Comparison of ENCODE assay signal across 15 cellular contexts in the genomic region with DNA sequence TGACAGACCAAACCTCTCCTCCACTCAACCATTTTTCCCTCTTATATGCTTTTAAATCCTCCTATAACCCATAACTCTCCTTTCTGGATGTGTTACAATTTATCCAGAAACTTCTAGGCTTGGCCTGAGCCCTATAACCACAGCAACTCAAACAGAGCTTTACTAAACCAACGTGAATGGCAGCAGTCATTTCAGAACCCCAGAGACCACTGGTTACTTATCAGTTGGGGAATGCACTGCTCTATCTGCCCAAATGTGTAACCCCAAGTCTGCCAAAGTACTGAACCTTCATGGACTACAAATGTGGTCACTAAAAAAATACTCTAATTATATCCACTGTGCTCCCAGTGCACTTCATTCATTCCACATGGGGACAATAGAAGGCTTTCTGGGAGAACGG. TPM values are rescaled to one million over a fixed set of nuclear protein-coding genes. Genes with fewer than 3 reads are reported as not detected.
A peak's percentile ranks its signal among the peaks of the same experiment; 100 is the strongest.
DNase-seq lines count a peak whose midpoint lies in the region; ATAC-seq and TF ChIP-seq lines count a peak whose summit lies in the region.
"Had no signal": no experiment of that assay in that cellular context is flagged by ENCODE, and none has a peak within 500 bp of the region (broad histone marks: within the 10 kb centered on the region; RNA-seq: fewer than 3 reads in every experiment).

No MANE protein-coding gene starts in this region.

- TF ChIP-seq CTCF in cardiac muscle cell (IDR thresholded peaks at IDR 0.05; ENCODE audit: low read depth, low read length) (no peak), left ventricle myocardium inferior (IDR thresholded peaks at IDR 0.05; ENCODE audit: borderline replicate concordance) (no peak), OCI-LY3 (IDR thresholded peaks at IDR 0.05; ENCODE audit: low read depth, low read length) (no peak)

- H3K27ac ChIP-seq in cardiac muscle cell (peak overlapping the region; percentile 60), left ventricle myocardium inferior (replicated peaks) (no peak overlapping the region), OCI-LY3 (ENCODE audit: low read length) (peak overlapping the region; percentile 7; the same call in 1 of the 2 replicates)

- H2AFZ ChIP-seq in OCI-LY3 (ENCODE audit: low read depth, low read length) = no peak overlapping the region

- H4K20me1 ChIP-seq in OCI-LY3 (ENCODE audit: insufficient read depth, low read length) = no peaks in the 10 kb centered on the region

- no peaks in the 10 kb centered on the region for H3K4me1 Mint-ChIP-seq in activated naive CD8-positive, alpha-beta T cell treated with anti-CD3 and anti-CD28 coated beads for 36 hours
- H3K4me1 Mint-ChIP-seq in stimulated activated memory B cell treated with anti-CD40 and anti-IgM and Interleukin-4, amounts not matched to agents 10 μg/mL and 1 μg/mL and 100 μg/mL, for 72 hours = no peaks in the 10 kb centered on the region

- intact Hi-C loops in left ventricle myocardium inferior (cut with micrococcal nuclease) = no loop called here

- no peaks in the 10 kb centered on the region for H3K27me3 ChIP-seq in cardiac muscle cell
- no peaks in the 10 kb centered on the region for H3K27me3 ChIP-seq in left ventricle myocardium inferior (ENCODE audit: low read depth)
- no peaks in the 10 kb centered on the region for H3K27me3 ChIP-seq in OCI-LY3 (ENCODE audit: low read depth, low read length)

- no peak for ATAC-seq in stimulated activated memory B cell treated with anti-CD40 and anti-IgM and Interleukin-4, amounts not matched to agents 10 μg/mL and 1 μg/mL and 100 μg/mL, for 72 hours
- no peak for ATAC-seq in HG02981 (IDR thresholded peaks at IDR 0.05; ENCODE audit: unreplicated experiment)
- ATAC-seq: Panc1, Right ventricle myocardium inferior had no signal

- H3K27me3 Mint-ChIP-seq in activated naive CD8-positive, alpha-beta T cell treated with anti-CD3 and anti-CD28 coated beads for 36 hours = no peaks in the 10 kb centered on the region
- H3K27me3 Mint-ChIP-seq in stimulated activated memory B cell treated with anti-CD40 and anti-IgM and Interleukin-4, amounts not matched to agents 10 μg/mL and 1 μg/mL and 100 μg/mL, for 72 hours = no peaks in the 10 kb centered on the region

- H3K36me3 Mint-ChIP-seq in activated naive CD8-positive, alpha-beta T cell treated with anti-CD3 and anti-CD28 coated beads for 36 hours = peaks cover 30% of the 10 kb centered on the region
- peaks cover 34% of the 10 kb centered on the region for H3K36me3 Mint-ChIP-seq in stimulated activated memory B cell treated with anti-CD40 and anti-IgM and Interleukin-4, amounts not matched to agents 10 μg/mL and 1 μg/mL and 100 μg/mL, for 72 hours

- DNase-seq in cardiac muscle cell (ENCODE audit: low read depth in 1 of 2, low spot score in 1 of 2) (no peak), left ventricle myocardium inferior (no peak), GM19238 (ENCODE audit: insufficient read length, low spot score) (no peak)
- no peak for DNase-seq in activated naive CD8-positive, alpha-beta T cell treated with anti-CD3 and anti-CD28 coated beads for 36 hours
- DNase-seq: DMS153, H7, Kasumi-1, NCI-H187 treated with DMSO at 0.1 percent for 48 hours, NCI-H446, NCI-H774 had no signal

- H3K9me3 ChIP-seq in cardiac muscle cell (ENCODE audit: low read depth) (no peaks in the 10 kb centered on the region), left ventricle myocardium inferior (replicated peaks) (no peaks in the 10 kb centered on the region), OCI-LY3 (ENCODE audit: insufficient read depth, low read length) (no peaks in the 10 kb centered on the region)

- no peaks in the 10 kb centered on the region for H3K9me3 Mint-ChIP-seq in activated naive CD8-positive, alpha-beta T cell treated with anti-CD3 and anti-CD28 coated beads for 36 hours
- H3K9me3 Mint-ChIP-seq in stimulated activated memory B cell treated with anti-CD40 and anti-IgM and Interleukin-4, amounts not matched to agents 10 μg/mL and 1 μg/mL and 100 μg/mL, for 72 hours = no peaks in the 10 kb centered on the region

- H3K79me2 ChIP-seq in OCI-LY3 (ENCODE audit: low read length) = peaks cover 30% of the 10 kb centered on the region

- H3K4me1 ChIP-seq in cardiac muscle cell (ENCODE audit: low read depth) (no peaks in the 10 kb centered on the region), left ventricle myocardium inferior (peaks cover 10% of the 10 kb centered on the region), OCI-LY3 (ENCODE audit: low read length) (no peaks in the 10 kb centered on the region)

- peak overlapping the region; percentile 2 for H3K27ac Mint-ChIP-seq in activated naive CD8-positive, alpha-beta T cell treated with anti-CD3 and anti-CD28 coated beads for 36 hours
- H3K27ac Mint-ChIP-seq in stimulated activated memory B cell treated with anti-CD40 and anti-IgM and Interleukin-4, amounts not matched to agents 10 μg/mL and 1 μg/mL and 100 μg/mL, for 72 hours = peak overlapping the region; percentile 1

- H3K4me3 Mint-ChIP-seq in activated naive CD8-positive, alpha-beta T cell treated with anti-CD3 and anti-CD28 coated beads for 36 hours = no peak overlapping the region
- H3K4me3 Mint-ChIP-seq in stimulated activated memory B cell treated with anti-CD40 and anti-IgM and Interleukin-4, amounts not matched to agents 10 μg/mL and 1 μg/mL and 100 μg/mL, for 72 hours = no peak overlapping the region

- H3K4me2 ChIP-seq in OCI-LY3 (ENCODE audit: low read length) = no peak overlapping the region

- peaks cover 76% of the 10 kb centered on the region for H3K36me3 ChIP-seq in cardiac muscle cell
- H3K36me3 ChIP-seq in left ventricle myocardium inferior = peaks cover 100% of the 10 kb centered on the region
- H3K36me3 ChIP-seq in OCI-LY3 (replicated peaks; ENCODE audit: low read depth, low read length) = peaks cover 56% of the 10 kb centered on the region

- H3K4me3 ChIP-seq in cardiac muscle cell (no peak overlapping the region), left ventricle myocardium inferior (no peak overlapping the region), OCI-LY3 (ENCODE audit: low read length) (no peak overlapping the region)

- H3K9ac ChIP-seq in OCI-LY3 (ENCODE audit: low read length) = no peak overlapping the region

RNA-seq across cellular contexts. Expression of gene NAA25, which starts 42.0 kb away (rescaled TPM):
- total RNA-seq in cardiac muscle cell = 12.3 and 25.9 TPM in 2 replicates
- polyA plus RNA-seq in cardiac muscle cell = 30.6 and 46.7 TPM in 2 replicates
- 13.7 TPM for total RNA-seq in left ventricle myocardium inferior
- 10 to 100 TPM; 51.3 to 54.9 TPM for total RNA-seq in activated naive CD8-positive, alpha-beta T cell treated with anti-CD3 and anti-CD28 coated beads for 36 hours

RNA-seq across cellular contexts. Expression of gene ERP29, which starts 53.3 kb away (rescaled TPM):
- total RNA-seq in cardiac muscle cell (105 TPM in 2 replicates), left ventricle myocardium inferior (49.3 TPM)
- 131 and 150 TPM in 2 replicates for polyA plus RNA-seq in cardiac muscle cell
- 10 to 100 TPM; 79.9 to 85.6 TPM for total RNA-seq in activated naive CD8-positive, alpha-beta T cell treated with anti-CD3 and anti-CD28 coated beads for 36 hours

RNA-seq across cellular contexts. Expression of gene TMEM116, which starts 53.6 kb away (rescaled TPM):
- total RNA-seq in cardiac muscle cell (12.9 and 16.6 TPM in 2 replicates), left ventricle myocardium inferior (35.0 TPM)
- 30.4 and 33.8 TPM in 2 replicates for polyA plus RNA-seq in cardiac muscle cell
- 10 to 100 TPM; 10.1 to 10.5 TPM for total RNA-seq in activated naive CD8-positive, alpha-beta T cell treated with anti-CD3 and anti-CD28 coated beads for 36 hours

RNA-seq across cellular contexts. Expression of gene TRAFD1, which starts 58.8 kb away (rescaled TPM):
- total RNA-seq in cardiac muscle cell = 34.5 and 41.3 TPM in 2 replicates
- polyA plus RNA-seq in cardiac muscle cell = 60.6 and 66.8 TPM in 2 replicates
- 19.8 TPM for total RNA-seq in left ventricle myocardium inferior
- 10 to 100 TPM; 49.6 to 49.8 TPM for total RNA-seq in activated naive CD8-positive, alpha-beta T cell treated with anti-CD3 and anti-CD28 coated beads for 36 hours
